Comparison of ENCODE assay signal across 8 cellular contexts in genomic region chr22:42091446-42091764, GRCh38. TPM values are rescaled to one million over a fixed set of nuclear protein-coding genes. Genes with fewer than 3 reads are reported as not detected.
A peak's percentile ranks its signal among the peaks of the same experiment; 100 is the strongest.
DNase-seq lines count a peak whose midpoint lies in the region; ATAC-seq, FAIRE-seq and TF ChIP-seq lines count a peak whose summit lies in the region.

No MANE protein-coding gene starts in this region.

- no peaks in the 10 kb centered on the region for H3K9me3 Mint-ChIP-seq in activated T-cell treated with anti-CD3 and anti-CD28 coated beads, Interleukin-2, amount 50 U/mL, for 4 hours
- peaks cover 6% of the 10 kb centered on the region for H3K9me3 Mint-ChIP-seq in astrocyte (ENCODE audit: unreplicated experiment)

- peak overlapping the region; percentile 85 for H2AFZ ChIP-seq in astrocyte (ENCODE audit: low read depth, low read length)

- H3K79me2 ChIP-seq in astrocyte (ENCODE audit: insufficient read depth, low read length): peaks cover 32% of the 10 kb centered on the region

- H3K36me3 Mint-ChIP-seq in activated T-cell treated with anti-CD3 and anti-CD28 coated beads, Interleukin-2, amount 50 U/mL, for 4 hours (ENCODE audit: insufficient read depth): peaks cover 17% of the 10 kb centered on the region
- peaks cover 11% of the 10 kb centered on the region for H3K36me3 Mint-ChIP-seq in astrocyte (ENCODE audit: low read depth, unreplicated experiment)

- intact Hi-C loops in lower leg skin (cut with DNase I; ENCODE audit: low total_unique reads): loop anchor here (2.0 kb wide), 1 partner anchor 347 kb away; no protein-coding TSS in a partner anchor

- WGBS in lower leg skin, 2 donors: 16 to 17% methylated on average over 7 of the region's 7 CpGs
- 21% methylated on average over 7 of the region's 7 CpGs for WGBS in upper lobe of left lung, 2 donors

- H3K36me3 ChIP-seq in astrocyte (ENCODE audit: insufficient read depth, low read length) (peaks cover 8% of the 10 kb centered on the region), upper lobe of left lung (peaks cover 4 to 8% (median 6%) of the 10 kb centered on the region in 4 donors)

- peaks cover 4% of the 10 kb centered on the region for H3K4me1 ChIP-seq in astrocyte (ENCODE audit: insufficient read depth, low read length)
- H3K4me1 ChIP-seq in upper lobe of left lung: peaks cover 16 to 23% (median 20%) of the 10 kb centered on the region in 4 donors

- no peaks in the 10 kb centered on the region for H3K9me3 ChIP-seq in astrocyte (ENCODE audit: insufficient read depth, low read depth, low read length)
- H3K9me3 ChIP-seq in upper lobe of left lung: no peaks in the 10 kb centered on the region

- H4K20me1 ChIP-seq in astrocyte (ENCODE audit: insufficient read depth, low read length): peaks cover 20% of the 10 kb centered on the region

- H3K27me3 ChIP-seq in astrocyte (ENCODE audit: insufficient read depth, low read length) (no peaks in the 10 kb centered on the region), upper lobe of left lung (no peaks in the 10 kb centered on the region)

- TF ChIP-seq CTCF in astrocyte (IDR thresholded peaks at IDR 0.05; ENCODE audit: insufficient read depth, low read depth, low read length) (no peak), lower leg skin (IDR thresholded peaks at IDR 0.05) (no peak), upper lobe of left lung (IDR thresholded peaks at IDR 0.05) (no peak)

- no peaks in the 10 kb centered on the region for H3K27me3 Mint-ChIP-seq in activated T-cell treated with anti-CD3 and anti-CD28 coated beads, Interleukin-2, amount 50 U/mL, for 4 hours (ENCODE audit: low read depth)
- H3K27me3 Mint-ChIP-seq in astrocyte (ENCODE audit: low read depth, unreplicated experiment): no peaks in the 10 kb centered on the region

- H3K27ac ChIP-seq in astrocyte (ENCODE audit: low read depth, low read length): peak overlapping the region; percentile 60
- H3K27ac ChIP-seq in upper lobe of left lung: peak overlapping the region; percentile 90 to 99 (median 94)

- peaks cover 24% of the 10 kb centered on the region for H3K4me1 Mint-ChIP-seq in activated T-cell treated with anti-CD3 and anti-CD28 coated beads, Interleukin-2, amount 50 U/mL, for 4 hours (ENCODE audit: low read depth)
- no peaks in the 10 kb centered on the region for H3K4me1 Mint-ChIP-seq in astrocyte (ENCODE audit: low read depth, unreplicated experiment)

- no peak for FAIRE-seq in astrocyte (lab: Jason Lieb, UNC)

- no peak for TF ChIP-seq EP300 in upper lobe of left lung (IDR thresholded peaks at IDR 0.05)

- no peak for ATAC-seq in activated T-cell treated with anti-CD3 and anti-CD28 coated beads, Interleukin-2, amount 50 U/mL, for 4 hours
- no peak for ATAC-seq in upper lobe of left lung (ENCODE audit: low FRiP score in 2 of 2)

- H3K4me3 ChIP-seq in astrocyte (ENCODE audit: insufficient read depth, low read depth, low read length) (peak overlapping the region; percentile 92), lower leg skin (ENCODE audit: low read depth, poor library complexity, severe bottlenecking) (peak overlapping the region; percentile 45), upper lobe of left lung (peak overlapping the region in 3 of 4 donors; percentile 66 to 89 (median 83))

- peak overlapping the region; percentile 98 for H3K9ac ChIP-seq in astrocyte (ENCODE audit: low read length)

- peak overlapping the region; percentile 93 for H3K4me2 ChIP-seq in astrocyte (ENCODE audit: low read length)

- TF ChIP-seq POLR2A in lower leg skin (IDR thresholded peaks at IDR 0.05): no peak
- TF ChIP-seq POLR2A in upper lobe of left lung (IDR thresholded peaks at IDR 0.05): no peak

- no peak for DNase-seq in activated T-cell treated with anti-CD3 and anti-CD28 coated beads, Interleukin-2, amount 50 U/mL, for 4 hours
- no peak for DNase-seq in activated T-cell treated with anti-CD3 and anti-CD28 coated beads, Interleukin-2, amount 50 U/mL, for 48 hours
- no peak for DNase-seq in astrocyte (ENCODE audit: low read depth)
- no peak for DNase-seq in lower leg skin (ENCODE audit: low spot score in 2 of 2)
- DNase-seq in upper lobe of left lung: no peak
- no peak for DNase-seq in cerebellar cortex (ENCODE audit: low spot score)
- DNase-seq in ecto neural progenitor cell (ENCODE audit: low spot score): no peak
- no peak for DNase-seq in glomerular visceral epithelial cell (ENCODE audit: extremely low spot score)

- peak overlapping the region; percentile 94 for H3K27ac Mint-ChIP-seq in astrocyte (ENCODE audit: unreplicated experiment)

- H3K4me3 Mint-ChIP-seq in activated T-cell treated with anti-CD3 and anti-CD28 coated beads, Interleukin-2, amount 50 U/mL, for 4 hours: peak overlapping the region; percentile 98
- peak overlapping the region; percentile 96 for H3K4me3 Mint-ChIP-seq in astrocyte (ENCODE audit: unreplicated experiment)

RNA-seq across cellular contexts. Expression of gene NDUFA6, which starts 0.8 kb away (rescaled TPM):
- total RNA-seq in activated T-cell treated with anti-CD3 and anti-CD28 coated beads, Interleukin-2, amount 50 U/mL, for 4 hours: 100 to 1,000 TPM in 2 of 3 donors, 10 to 100 TPM in 1; 96.3 to 129 (median 116) TPM
- total RNA-seq in astrocyte (58.6 and 58.7 TPM in 2 replicates), lower leg skin (10 to 100 TPM; 48.8 to 74.7 (median 58.4) TPM), upper lobe of left lung (10 to 100 TPM in 5 of 6 donors, 1 to 10 TPM in 1; 7.3 to 51.4 (median 46.4) TPM)

RNA-seq across cellular contexts. Expression of gene SMDT1, which starts 11.9 kb away (rescaled TPM):
- total RNA-seq in activated T-cell treated with anti-CD3 and anti-CD28 coated beads, Interleukin-2, amount 50 U/mL, for 4 hours: 10 to 100 TPM; 84.0 to 88.2 (median 86.6) TPM
- total RNA-seq in astrocyte: 29.3 and 31.1 TPM in 2 replicates
- 10 to 100 TPM; 11.2 to 21.9 (median 12.6) TPM for total RNA-seq in lower leg skin
- total RNA-seq in upper lobe of left lung: 100 to 1,000 TPM in 1 of 6 donors, 10 to 100 TPM in 5; 11.2 to 135 (median 27.2) TPM

RNA-seq across cellular contexts. Expression of gene PHETA2, which starts 17.4 kb away (rescaled TPM):
- total RNA-seq in activated T-cell treated with anti-CD3 and anti-CD28 coated beads, Interleukin-2, amount 50 U/mL, for 4 hours: 1 to 10 TPM; 2.0 to 2.3 (median 2.1) TPM
- total RNA-seq in astrocyte (0.12 and 0.18 TPM in 2 replicates), lower leg skin (10 to 100 TPM in 2 of 4 donors, 1 to 10 TPM in 2; 4.1 to 13.0 (median 11.3) TPM), upper lobe of left lung (10 to 100 TPM in 5 of 6 donors, 1 to 10 TPM in 1; 7.3 to 18.5 (median 13.6) TPM)

RNA-seq across cellular contexts. Expression of gene NAGA, which starts 20.8 kb away (rescaled TPM):
- 10 to 100 TPM; 14.2 to 16.4 (median 14.2) TPM for total RNA-seq in activated T-cell treated with anti-CD3 and anti-CD28 coated beads, Interleukin-2, amount 50 U/mL, for 4 hours
- total RNA-seq in astrocyte (8.9 TPM in 2 replicates), lower leg skin (10 to 100 TPM; 13.1 to 26.2 (median 17.3) TPM), upper lobe of left lung (10 to 100 TPM; 25.5 to 42.3 (median 34.4) TPM)

RNA-seq across cellular contexts. Expression of gene CYP2D6, which starts 39.2 kb away (rescaled TPM):
- total RNA-seq in activated T-cell treated with anti-CD3 and anti-CD28 coated beads, Interleukin-2, amount 50 U/mL, for 4 hours: 1 to 10 TPM; 1.1 to 2.3 (median 1.9) TPM
- total RNA-seq in astrocyte (0.82 and 0.91 TPM in 2 replicates), lower leg skin (1 to 10 TPM in 2 of 4 donors, under 1 TPM in 2; 0.61 to 1.4 (median 0.97) TPM), upper lobe of left lung (1 to 10 TPM in 4 of 6 donors, under 1 TPM in 2; 0.46 to 4.2 (median 1.9) TPM)
